In the genomic region with DNA sequence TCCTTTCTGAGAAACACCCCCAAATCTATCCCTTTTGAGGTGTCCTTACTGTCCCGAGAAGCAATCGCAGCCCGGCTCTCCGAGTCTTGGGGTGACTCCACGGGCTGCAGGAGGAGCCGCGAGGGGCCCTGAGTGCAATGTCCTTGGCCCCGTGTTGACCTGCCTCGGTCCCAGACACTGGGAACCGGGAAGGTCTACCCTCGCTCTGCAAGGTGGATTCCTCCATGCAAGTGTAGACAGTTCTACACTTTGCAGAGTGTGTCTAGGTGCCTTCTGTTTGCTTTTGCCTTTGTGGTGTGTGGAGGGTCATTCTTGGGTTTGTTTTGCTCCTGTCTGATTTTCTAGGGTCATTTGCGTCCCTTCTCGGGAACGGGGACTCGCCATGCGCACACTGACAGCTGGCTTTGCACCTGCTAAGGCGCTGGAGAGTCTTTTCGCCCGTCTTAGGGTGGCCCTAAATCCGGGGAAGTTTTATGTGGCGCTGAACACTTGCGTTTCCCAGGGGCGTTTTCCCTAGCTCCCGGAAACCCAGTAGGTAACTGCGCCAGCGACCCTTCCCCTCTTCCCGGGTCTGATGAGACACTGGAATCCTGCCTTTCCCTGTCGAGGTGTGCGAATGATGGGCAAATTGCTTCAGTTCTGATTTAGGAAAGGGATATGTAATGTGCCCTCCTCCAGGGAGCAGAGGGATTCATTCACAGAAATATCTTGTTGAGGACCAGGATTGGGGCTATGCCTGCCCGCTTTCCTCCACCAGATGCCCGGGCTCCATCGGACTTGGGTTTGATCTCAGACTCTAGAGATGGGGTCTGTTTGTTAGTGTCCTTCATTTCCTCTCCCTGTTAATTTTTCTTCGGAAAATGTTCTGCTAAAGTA, we compare ENCODE assay signal across 13 cellular contexts. TPM values are rescaled to one million over a fixed set of nuclear protein-coding genes. Genes with fewer than 3 reads are reported as not detected.
DNase-seq lines count a peak whose midpoint lies in the region; ATAC-seq and TF ChIP-seq lines count a peak whose summit lies in the region.
"Had no signal": no experiment of that assay in that cellular context is flagged by ENCODE, and none has a peak within 500 bp of the region (broad histone marks: within the 10 kb centered on the region; RNA-seq: fewer than 3 reads in every experiment).

No MANE protein-coding gene starts in this region.

- DNase-seq in GM03348 (ENCODE audit: low spot score) = peak; percentile 3
- peak; percentile 5 for DNase-seq in NCI-H69 (lab: John Stamatoyannopoulos, UW)
- no peak for DNase-seq in heart right ventricle
- DNase-seq in osteoblast (ENCODE audit: insufficient read length, low spot score, missing footprints) = no peak
- no peak for DNase-seq in EL
- no peak for DNase-seq in inferior parietal cortex (ENCODE audit: extremely low spot score)
- DNase-seq in KBM-7 = no peak
- DNase-seq: CD4-positive, alpha-beta T cell; effector CD8-positive, alpha-beta T cell; immature natural killer cell had no signal

- H3K36me3 ChIP-seq in heart right ventricle (no peaks in the 10 kb centered on the region), osteoblast (ENCODE audit: insufficient read depth, low read length) (no peaks in the 10 kb centered on the region)

- H3K27ac ChIP-seq in heart right ventricle (no peak overlapping the region), osteoblast (ENCODE audit: low read depth, low read length) (no peak overlapping the region)

- H3K4me1 ChIP-seq in heart right ventricle (peaks cover 0 to 8% (median 0%) of the 10 kb centered on the region in 9 donors), osteoblast (ENCODE audit: insufficient read depth, low read length) (no peaks in the 10 kb centered on the region)

- H3K4me2 ChIP-seq in osteoblast (ENCODE audit: insufficient read depth, low read length) = peak overlapping the region; percentile 48

- H3K79me2 ChIP-seq in osteoblast (ENCODE audit: insufficient read depth, low read length) = no peaks in the 10 kb centered on the region

- WGBS in heart right ventricle, 2 donors = 9 to 10% methylated on average over 33 of the region's 33 CpGs

- TF ChIP-seq CTCF in heart right ventricle (IDR thresholded peaks at IDR 0.05) = no peak
- TF ChIP-seq CTCF in osteoblast (IDR thresholded peaks at IDR 0.05; ENCODE audit: extremely low read depth, low read depth, low read length) = no peak

- no peaks in the 10 kb centered on the region for H3K9me3 ChIP-seq in heart right ventricle
- no peaks in the 10 kb centered on the region for H3K9me3 ChIP-seq in osteoblast (ENCODE audit: low read depth, low read length)

- peak in 4 of 8 donors; percentile 11 to 45 (median 28) for ATAC-seq in heart right ventricle
- ATAC-seq in HG03565 (IDR thresholded peaks at IDR 0.05; ENCODE audit: unreplicated experiment) = no peak
- ATAC-seq: activated CD4-positive, CD25-positive, alpha-beta regulatory T cell treated with anti-CD3 and anti-CD28 coated beads, Interleukin-2, amount 50 U/mL, for 24 hours had no signal

- in situ Hi-C loops in KBM-7 (cut with MboI; ENCODE audit: low pct_unique_long_range_greater_than_20kb, low sequenced_read_pairs) = no loop called here

- H3K4me3 ChIP-seq in heart right ventricle (peak overlapping the region in 9 of 10 donors; percentile 28 to 50 (median 44)), osteoblast (ENCODE audit: insufficient read depth, low read length) (no peak overlapping the region)

- H2AFZ ChIP-seq in osteoblast (ENCODE audit: low read length) = no peak overlapping the region

- no peaks in the 10 kb centered on the region for H4K20me1 ChIP-seq in osteoblast (ENCODE audit: insufficient read depth, low read length)

- intact Hi-C loops in heart right ventricle (cut with DNase I) = loop anchor here in 1 of 10 donors (5.0 kb wide), 1 partner anchor 127 kb away; no protein-coding TSS in a partner anchor

- peaks cover 6 to 40% (median 35%) of the 10 kb centered on the region in 7 donors for H3K27me3 ChIP-seq in heart right ventricle
- H3K27me3 ChIP-seq in osteoblast (ENCODE audit: insufficient read depth, low read length) = peaks cover 31% of the 10 kb centered on the region

RNA-seq across cellular contexts. Expression of gene SERTM1, which starts 0.8 kb away (rescaled TPM):
- total RNA-seq in heart right ventricle = 1 to 10 TPM in 1 of 10 donors, under 1 TPM in 9; 0.13 to 1.2 (median 0.41) TPM
- under 1 TPM in 1 of 2 donors, not detected in 1; 0.22 TPM for polyA plus RNA-seq in heart right ventricle
- not detected in 2 replicates for total RNA-seq in osteoblast
- total RNA-seq: CD4-positive, alpha-beta T cell; RPMI7951 had no signal
- polyA plus RNA-seq: immature natural killer cell had no signal

Comparison
In these comparisons a context has a peak if more than half of its experiments do, and no peak if none do; other contexts are left out.
1. DNase-seq: peak in GM03348 (single experiment) and NCI-H69 (single experiment); none in heart right ventricle (0 of 2), osteoblast (single experiment), EL (single experiment), inferior parietal cortex (single experiment) and KBM-7 (single experiment).